18 cellular contexts compared by ENCODE assay signal in genomic region chr6:44454198-44454597, GRCh38.
DNase-seq lines count a peak whose midpoint lies in the region; ATAC-seq, FAIRE-seq and TF ChIP-seq lines count a peak whose summit lies in the region.
"Had no signal": no experiment of that assay in that cellular context is flagged by ENCODE, and none has a peak within 500 bp of the region (broad histone marks: within the 10 kb centered on the region; RNA-seq: fewer than 3 reads in every experiment).

No MANE protein-coding gene starts in this region.

- H3K4me1 Mint-ChIP-seq in activated naive CD8-positive, alpha-beta T cell (ENCODE audit: low read depth), result peaks cover 4% of the 10 kb centered on the region
- peaks cover 3% of the 10 kb centered on the region for H3K4me1 Mint-ChIP-seq in activated naive CD8-positive, alpha-beta T cell treated with anti-CD3 and anti-CD28 coated beads for 36 hours
- peaks cover 6% of the 10 kb centered on the region for H3K4me1 Mint-ChIP-seq in activated naive CD8-positive, alpha-beta T cell treated with anti-CD3 and anti-CD28 coated beads, Interleukin-2, amount 50 U/mL, for 24 hours

- H3K27me3 ChIP-seq in hepatocyte, result no peaks in the 10 kb centered on the region
- H3K27me3 ChIP-seq: SJCRH30 had no signal

- H3K27ac Mint-ChIP-seq in activated naive CD8-positive, alpha-beta T cell, result peak overlapping the region; percentile 8
- H3K27ac Mint-ChIP-seq in activated naive CD8-positive, alpha-beta T cell treated with anti-CD3 and anti-CD28 coated beads for 36 hours, result no peak overlapping the region
- peak overlapping the region; percentile 11 for H3K27ac Mint-ChIP-seq in activated naive CD8-positive, alpha-beta T cell treated with anti-CD3 and anti-CD28 coated beads, Interleukin-2, amount 50 U/mL, for 24 hours

- H3K9me3 ChIP-seq in hepatocyte (ENCODE audit: low read depth), result no peaks in the 10 kb centered on the region
- H3K9me3 ChIP-seq: SJCRH30 had no signal

- no peaks in the 10 kb centered on the region for H4K20me1 ChIP-seq in hepatocyte (ENCODE audit: insufficient read depth, poor library complexity, severe bottlenecking)

- H3K4me3 Mint-ChIP-seq in activated naive CD8-positive, alpha-beta T cell, result no peak overlapping the region
- H3K4me3 Mint-ChIP-seq in activated naive CD8-positive, alpha-beta T cell treated with anti-CD3 and anti-CD28 coated beads for 36 hours, result no peak overlapping the region
- no peak overlapping the region for H3K4me3 Mint-ChIP-seq in activated naive CD8-positive, alpha-beta T cell treated with anti-CD3 and anti-CD28 coated beads, Interleukin-2, amount 50 U/mL, for 24 hours
- H3K4me3 Mint-ChIP-seq: CD14-positive monocyte had no signal

- no peak overlapping the region for H3K4me3 ChIP-seq in hepatocyte
- H3K4me3 ChIP-seq: SJCRH30 had no signal

- no peaks in the 10 kb centered on the region for H3K36me3 ChIP-seq in hepatocyte (replicated peaks; ENCODE audit: insufficient read depth, low read depth)

- H3K79me2 ChIP-seq in hepatocyte, result no peaks in the 10 kb centered on the region

- H2AFZ ChIP-seq in hepatocyte, result no peak overlapping the region

- no peak overlapping the region for H3K27ac ChIP-seq in hepatocyte
- H3K27ac ChIP-seq: RWPE1, SJCRH30 had no signal

- DNase-seq in activated naive CD8-positive, alpha-beta T cell treated with anti-CD3 and anti-CD28 coated beads for 36 hours, result no peak
- no peak for DNase-seq in HTR-8/SVneo (ENCODE audit: insufficient read length, low spot score)
- no peak for DNase-seq in activated naive CD8-positive, alpha-beta T cell treated with anti-CD3 and anti-CD28 coated beads, Interleukin-2, amount 50 U/mL, for 24 hours
- DNase-seq in hepatocyte (ENCODE audit: low spot score), result no peak
- DNase-seq: ACHN, AML-193, COR-L47, DMS153, NCI-H1417, NCI-H187 treated with DMSO at 0.1 percent for 48 hours, NCI-H748 treated with DMSO at 0.1 percent for 48 hours, SJCRH30 had no signal

- H3K9me3 Mint-ChIP-seq in activated naive CD8-positive, alpha-beta T cell (ENCODE audit: low read depth), result no peaks in the 10 kb centered on the region
- H3K9me3 Mint-ChIP-seq in activated naive CD8-positive, alpha-beta T cell treated with anti-CD3 and anti-CD28 coated beads for 36 hours, result no peaks in the 10 kb centered on the region
- no peaks in the 10 kb centered on the region for H3K9me3 Mint-ChIP-seq in activated naive CD8-positive, alpha-beta T cell treated with anti-CD3 and anti-CD28 coated beads, Interleukin-2, amount 50 U/mL, for 24 hours
- H3K9me3 Mint-ChIP-seq: CD14-positive monocyte had no signal

- WGBS in hepatocyte (ENCODE audit: low lambda C conversion rate, missing lambda C conversion rate), result 89% methylated on average over 5 of the region's 5 CpGs

- ATAC-seq in activated naive CD8-positive, alpha-beta T cell treated with anti-CD3 and anti-CD28 coated beads, Interleukin-2, amount 50 U/mL, for 24 hours, result no peak
- no peak for ATAC-seq in HG03442 (IDR thresholded peaks at IDR 0.05; ENCODE audit: unreplicated experiment)
- no peak for ATAC-seq in GM18502 (IDR thresholded peaks at IDR 0.05; ENCODE audit: poor library complexity, unreplicated experiment)

- peaks cover 1% of the 10 kb centered on the region for H3K27me3 Mint-ChIP-seq in activated naive CD8-positive, alpha-beta T cell
- no peaks in the 10 kb centered on the region for H3K27me3 Mint-ChIP-seq in activated naive CD8-positive, alpha-beta T cell treated with anti-CD3 and anti-CD28 coated beads for 36 hours
- peaks cover 2% of the 10 kb centered on the region for H3K27me3 Mint-ChIP-seq in activated naive CD8-positive, alpha-beta T cell treated with anti-CD3 and anti-CD28 coated beads, Interleukin-2, amount 50 U/mL, for 24 hours

- no peak for TF ChIP-seq CTCF in hepatocyte (IDR thresholded peaks at IDR 0.05; ENCODE audit: poor library complexity)

- no peaks in the 10 kb centered on the region for H3K9me2 ChIP-seq in hepatocyte (replicated peaks; ENCODE audit: insufficient read depth)

- H3K4me2 ChIP-seq in hepatocyte, result no peak overlapping the region

- H3K4me1 ChIP-seq in hepatocyte (ENCODE audit: insufficient read depth), result peaks cover 6% of the 10 kb centered on the region
- H3K4me1 ChIP-seq: SJCRH30 had no signal

- H3K36me3 Mint-ChIP-seq in activated naive CD8-positive, alpha-beta T cell, result no peaks in the 10 kb centered on the region
- peaks cover 5% of the 10 kb centered on the region for H3K36me3 Mint-ChIP-seq in activated naive CD8-positive, alpha-beta T cell treated with anti-CD3 and anti-CD28 coated beads for 36 hours
- peaks cover 8% of the 10 kb centered on the region for H3K36me3 Mint-ChIP-seq in activated naive CD8-positive, alpha-beta T cell treated with anti-CD3 and anti-CD28 coated beads, Interleukin-2, amount 50 U/mL, for 24 hours (ENCODE audit: low read depth)

- peak; percentile 60 for FAIRE-seq in HTR-8/SVneo (lab: Jason Lieb, UNC)
- FAIRE-seq: H1 had no signal
